In genomic region chr11:66677599-66678375, GRCh38 we compare ENCODE assay signal across 1 cellular context.
TF ChIP-seq lines count a peak whose summit lies in the region.

Gene RBM4B, minus strand, starts transcription at chr11:66677887. Its CDS starts 808 bp downstream, at chr11:66677079.

TF ChIP-seq in HEK293, 187 proteins besides CTCF, POLR2A, EP300 and RAD21 (continued from another document):
- TF ChIP-seq ZNF214 (tag by site-specific recombination; IDR thresholded peaks at IDR 0.05; ENCODE audit: borderline replicate concordance) (no peak), ZNF521 (tag by site-specific recombination; IDR thresholded peaks at IDR 0.05) (no peak), ZXDB (tag by site-specific recombination; IDR thresholded peaks at IDR 0.05) (peak; percentile 72), KLF9 (tag by site-specific recombination; IDR thresholded peaks at IDR 0.05; ENCODE audit: low read depth) (peak; percentile 91), ZBTB10 (tag by site-specific recombination; IDR thresholded peaks at IDR 0.05) (peak; percentile 17; the same call in 1 of the 2 replicates), HOXC10 (CRISPR knock-in tag; IDR thresholded peaks at IDR 0.05) (no peak), YY1 (tag by site-specific recombination; IDR thresholded peaks at IDR 0.05) (peak; percentile 66; the same call in 1 of the 2 replicates), ZNF629 (tag by site-specific recombination; IDR thresholded peaks at IDR 0.05) (peak; percentile 57), ZNF404 (tag by site-specific recombination; IDR thresholded peaks at IDR 0.05) (no peak), ZNF24 (tag by site-specific recombination; IDR thresholded peaks at IDR 0.05) (0 out of 2 replicates have a peak, but pooled peaks have one; percentile 37), FEZF1 (tag by site-specific recombination; IDR thresholded peaks at IDR 0.05) (peak; percentile 49; the same call in 1 of the 2 replicates), ZNF391 (tag by site-specific recombination; IDR thresholded peaks at IDR 0.05; ENCODE audit: borderline replicate concordance, low read depth) (0 out of 2 replicates have a peak, but pooled peaks have one; percentile 62), OSR2 (tag by site-specific recombination; IDR thresholded peaks at IDR 0.05) (no peak), ZFHX2 (tag by site-specific recombination; conservative IDR thresholded peaks at IDR 0.05) (peak; percentile 39)
- TF ChIP-seq, protein P1, sequence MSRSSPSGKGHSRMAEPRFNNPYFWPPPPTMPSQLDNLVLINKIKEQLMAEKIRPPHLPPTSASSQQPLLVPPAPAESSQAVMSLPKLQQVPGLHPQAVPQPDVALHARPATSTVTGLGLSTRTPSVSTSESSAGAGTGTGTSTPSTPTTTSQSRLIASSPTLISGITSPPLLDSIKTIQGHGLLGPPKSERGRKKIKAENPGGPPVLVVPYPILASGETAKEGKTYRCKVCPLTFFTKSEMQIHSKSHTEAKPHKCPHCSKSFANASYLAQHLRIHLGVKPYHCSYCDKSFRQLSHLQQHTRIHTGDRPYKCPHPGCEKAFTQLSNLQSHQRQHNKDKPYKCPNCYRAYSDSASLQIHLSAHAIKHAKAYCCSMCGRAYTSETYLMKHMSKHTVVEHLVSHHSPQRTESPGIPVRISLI (tag by site-specific recombination; IDR thresholded peaks at IDR 0.05), result no peak
- TF ChIP-seq, protein P2, sequence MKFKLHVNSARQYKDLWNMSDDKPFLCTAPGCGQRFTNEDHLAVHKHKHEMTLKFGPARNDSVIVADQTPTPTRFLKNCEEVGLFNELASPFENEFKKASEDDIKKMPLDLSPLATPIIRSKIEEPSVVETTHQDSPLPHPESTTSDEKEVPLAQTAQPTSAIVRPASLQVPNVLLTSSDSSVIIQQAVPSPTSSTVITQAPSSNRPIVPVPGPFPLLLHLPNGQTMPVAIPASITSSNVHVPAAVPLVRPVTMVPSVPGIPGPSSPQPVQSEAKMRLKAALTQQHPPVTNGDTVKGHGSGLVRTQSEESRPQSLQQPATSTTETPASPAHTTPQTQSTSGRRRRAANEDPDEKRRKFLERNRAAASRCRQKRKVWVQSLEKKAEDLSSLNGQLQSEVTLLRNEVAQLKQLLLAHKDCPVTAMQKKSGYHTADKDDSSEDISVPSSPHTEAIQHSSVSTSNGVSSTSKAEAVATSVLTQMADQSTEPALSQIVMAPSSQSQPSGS (tag by site-specific recombination; IDR thresholded peaks at IDR 0.05; ENCODE audit: low read depth), result no peak
